Comparison of ENCODE assay signal across 2 cellular contexts in genomic region chr17:27460196-27460725, GRCh38.
TF ChIP-seq lines count a peak whose summit lies in the region.

No MANE protein-coding gene starts in this region.

TF ChIP-seq in IMR-90, 13 proteins besides CTCF, POLR2A, EP300 and RAD21:
- TF ChIP-seq MXI1 (IDR thresholded peaks at IDR 0.05; ENCODE audit: borderline replicate concordance, low read depth, low read length): no peak

TF ChIP-seq in HepG2, 621 proteins besides CTCF, POLR2A, EP300 and RAD21 (continues in another document):
- no peak for TF ChIP-seq PTBP1 (IDR thresholded peaks at IDR 0.05; ENCODE audit: low read depth, low read length, poor library complexity, severe bottlenecking)
- TF ChIP-seq SSRP1 (CRISPR knock-in tag; IDR thresholded peaks at IDR 0.05): no peak
- TF ChIP-seq E2F5 (CRISPR knock-in tag; conservative IDR thresholded peaks at IDR 0.05): no peak
- TF ChIP-seq ZNF607 (CRISPR knock-in tag; IDR thresholded peaks at IDR 0.05; ENCODE audit: borderline replicate concordance): 0 out of 2 replicates have a peak, but pooled peaks have one; percentile 10
- 0 out of 2 replicates have a peak, but pooled peaks have one; percentile 63 for TF ChIP-seq ZNF552 (CRISPR knock-in tag; IDR thresholded peaks at IDR 0.05; ENCODE audit: borderline replicate concordance)
- TF ChIP-seq NFYC (CRISPR knock-in tag; IDR thresholded peaks at IDR 0.05): no peak
- TF ChIP-seq ZNF430 (CRISPR knock-in tag; IDR thresholded peaks at IDR 0.05): no peak
- no peak for TF ChIP-seq ZNF629 (CRISPR knock-in tag; conservative IDR thresholded peaks at IDR 0.05)
- no peak for TF ChIP-seq THYN1 (CRISPR knock-in tag; IDR thresholded peaks at IDR 0.05; ENCODE audit: borderline replicate concordance, low read depth)
- TF ChIP-seq FOSL2 (CRISPR knock-in tag; IDR thresholded peaks at IDR 0.05): no peak
- TF ChIP-seq, protein P1, sequence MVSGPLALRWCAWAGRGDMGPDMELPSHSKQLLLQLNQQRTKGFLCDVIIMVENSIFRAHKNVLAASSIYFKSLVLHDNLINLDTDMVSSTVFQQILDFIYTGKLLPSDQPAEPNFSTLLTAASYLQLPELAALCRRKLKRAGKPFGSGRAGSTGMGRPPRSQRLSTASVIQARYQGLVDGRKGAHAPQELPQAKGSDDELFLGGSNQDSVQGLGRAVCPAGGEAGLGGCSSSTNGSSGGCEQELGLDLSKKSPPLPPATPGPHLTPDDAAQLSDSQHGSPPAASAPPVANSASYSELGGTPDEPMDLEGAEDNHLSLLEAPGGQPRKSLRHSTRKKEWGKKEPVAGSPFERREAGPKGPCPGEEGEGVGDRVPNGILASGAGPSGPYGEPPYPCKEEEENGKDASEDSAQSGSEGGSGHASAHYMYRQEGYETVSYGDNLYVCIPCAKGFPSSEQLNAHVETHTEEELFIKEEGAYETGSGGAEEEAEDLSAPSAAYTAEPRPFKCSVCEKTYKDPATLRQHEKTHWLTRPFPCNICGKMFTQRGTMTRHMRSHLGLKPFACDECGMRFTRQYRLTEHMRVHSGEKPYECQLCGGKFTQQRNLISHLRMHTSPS (CRISPR knock-in tag; IDR thresholded peaks at IDR 0.05; ENCODE audit: low read depth): peak; percentile 68
- no peak for TF ChIP-seq ZNF550 (CRISPR knock-in tag; IDR thresholded peaks at IDR 0.05; ENCODE audit: borderline replicate concordance)
- 0 out of 2 replicates have a peak, but pooled peaks have one; percentile 29 for TF ChIP-seq MTA1 (CRISPR knock-in tag; IDR thresholded peaks at IDR 0.05; ENCODE audit: borderline replicate concordance)
- TF ChIP-seq NR2F6 (IDR thresholded peaks at IDR 0.05): peak; percentile 53; the same call in 1 of the 2 replicates
- peak; percentile 66; the same call in 1 of the 2 replicates for TF ChIP-seq NR2F6 (CRISPR knock-in tag; IDR thresholded peaks at IDR 0.05)
- no peak for TF ChIP-seq POLR2G (IDR thresholded peaks at IDR 0.05; ENCODE audit: low read depth, low read length)
- peak; percentile 18; the same call in 1 of the 2 replicates for TF ChIP-seq ZNF12 (CRISPR knock-in tag; IDR thresholded peaks at IDR 0.05)
- peak; percentile 73 for TF ChIP-seq ZNF687 (CRISPR knock-in tag; IDR thresholded peaks at IDR 0.05)
- no peak for TF ChIP-seq ZBTB8A (CRISPR knock-in tag; IDR thresholded peaks at IDR 0.05; ENCODE audit: borderline replicate concordance, low read depth)
- no peak for TF ChIP-seq CEBPB (IDR thresholded peaks at IDR 0.05; ENCODE audit: borderline replicate concordance, low read depth, low read length)
- no peak for TF ChIP-seq MATR3 (CRISPR knock-in tag; IDR thresholded peaks at IDR 0.05)
- TF ChIP-seq ZNF253 (CRISPR knock-in tag; IDR thresholded peaks at IDR 0.05; ENCODE audit: borderline replicate concordance): no peak
- TF ChIP-seq CBFB (CRISPR knock-in tag; IDR thresholded peaks at IDR 0.05): no peak
- peak; percentile 32; the same call in 1 of the 2 replicates for TF ChIP-seq GFI1 (CRISPR knock-in tag; IDR thresholded peaks at IDR 0.05; ENCODE audit: borderline replicate concordance)
- TF ChIP-seq KDM6A (CRISPR knock-in tag; IDR thresholded peaks at IDR 0.05; ENCODE audit: low read depth): 0 out of 2 replicates have a peak, but pooled peaks have one; percentile 26
- TF ChIP-seq, protein P2, sequence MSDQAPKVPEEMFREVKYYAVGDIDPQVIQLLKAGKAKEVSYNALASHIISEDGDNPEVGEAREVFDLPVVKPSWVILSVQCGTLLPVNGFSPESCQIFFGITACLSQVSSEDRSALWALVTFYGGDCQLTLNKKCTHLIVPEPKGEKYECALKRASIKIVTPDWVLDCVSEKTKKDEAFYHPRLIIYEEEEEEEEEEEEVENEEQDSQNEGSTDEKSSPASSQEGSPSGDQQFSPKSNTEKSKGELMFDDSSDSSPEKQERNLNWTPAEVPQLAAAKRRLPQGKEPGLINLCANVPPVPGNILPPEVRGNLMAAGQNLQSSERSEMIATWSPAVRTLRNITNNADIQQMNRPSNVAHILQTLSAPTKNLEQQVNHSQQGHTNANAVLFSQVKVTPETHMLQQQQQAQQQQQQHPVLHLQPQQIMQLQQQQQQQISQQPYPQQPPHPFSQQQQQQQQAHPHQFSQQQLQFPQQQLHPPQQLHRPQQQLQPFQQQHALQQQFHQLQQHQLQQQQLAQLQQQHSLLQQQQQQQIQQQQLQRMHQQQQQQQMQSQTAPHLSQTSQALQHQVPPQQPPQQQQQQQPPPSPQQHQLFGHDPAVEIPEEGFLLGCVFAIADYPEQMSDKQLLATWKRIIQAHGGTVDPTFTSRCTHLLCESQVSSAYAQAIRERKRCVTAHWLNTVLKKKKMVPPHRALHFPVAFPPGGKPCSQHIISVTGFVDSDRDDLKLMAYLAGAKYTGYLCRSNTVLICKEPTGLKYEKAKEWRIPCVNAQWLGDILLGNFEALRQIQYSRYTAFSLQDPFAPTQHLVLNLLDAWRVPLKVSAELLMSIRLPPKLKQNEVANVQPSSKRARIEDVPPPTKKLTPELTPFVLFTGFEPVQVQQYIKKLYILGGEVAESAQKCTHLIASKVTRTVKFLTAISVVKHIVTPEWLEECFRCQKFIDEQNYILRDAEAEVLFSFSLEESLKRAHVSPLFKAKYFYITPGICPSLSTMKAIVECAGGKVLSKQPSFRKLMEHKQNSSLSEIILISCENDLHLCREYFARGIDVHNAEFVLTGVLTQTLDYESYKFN (CRISPR knock-in tag; conservative IDR thresholded peaks at IDR 0.05): peak; percentile 57
- 0 out of 2 replicates have a peak, but pooled peaks have one; percentile 21 for TF ChIP-seq THAP11 (CRISPR knock-in tag; IDR thresholded peaks at IDR 0.05)
- peak; percentile 54 for TF ChIP-seq MAX (IDR thresholded peaks at IDR 0.05)
- TF ChIP-seq RXRA (CRISPR knock-in tag; IDR thresholded peaks at IDR 0.05): peak; percentile 45; the same call in 1 of the 2 replicates
- no peak for TF ChIP-seq BRF2 (CRISPR knock-in tag; IDR thresholded peaks at IDR 0.05)
- TF ChIP-seq, protein P3, sequence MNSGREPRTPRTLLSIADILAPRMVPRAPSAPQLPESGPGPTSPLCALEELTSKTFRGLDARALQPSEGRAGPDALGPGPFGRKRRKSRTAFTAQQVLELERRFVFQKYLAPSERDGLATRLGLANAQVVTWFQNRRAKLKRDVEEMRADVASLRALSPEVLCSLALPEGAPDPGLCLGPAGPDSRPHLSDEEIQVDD (CRISPR knock-in tag; IDR thresholded peaks at IDR 0.05; ENCODE audit: borderline replicate concordance): no peak
- peak; percentile 55; the same call in 1 of the 2 replicates for TF ChIP-seq HOXA3 (CRISPR knock-in tag; IDR thresholded peaks at IDR 0.05)
- TF ChIP-seq, protein P4, sequence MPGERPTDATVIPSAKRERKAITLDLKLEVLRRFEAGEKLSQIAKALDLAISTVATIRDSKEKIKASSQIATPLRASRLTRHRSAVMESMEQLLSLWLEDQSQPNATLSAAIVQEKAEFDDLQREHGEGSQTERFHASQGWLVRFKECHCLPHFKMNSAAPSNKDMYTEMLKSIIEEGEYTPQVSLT (CRISPR knock-in tag; IDR thresholded peaks at IDR 0.05; ENCODE audit: borderline replicate concordance, low read depth): no peak
- TF ChIP-seq ZNF569 (CRISPR knock-in tag; IDR thresholded peaks at IDR 0.05; ENCODE audit: borderline replicate concordance): no peak
- no peak for TF ChIP-seq ZNF343 (CRISPR knock-in tag; IDR thresholded peaks at IDR 0.05)
- 0 out of 2 replicates have a peak, but pooled peaks have one; percentile 28 for TF ChIP-seq SMAD1 (CRISPR knock-in tag; IDR thresholded peaks at IDR 0.05; ENCODE audit: borderline replicate concordance, low read depth)
- TF ChIP-seq SAP130 (CRISPR knock-in tag; IDR thresholded peaks at IDR 0.05; ENCODE audit: low read depth): peak; percentile 27; the same call in 1 of the 2 replicates
- peak; percentile 22; the same call in 1 of the 2 replicates for TF ChIP-seq POGZ (CRISPR knock-in tag; IDR thresholded peaks at IDR 0.05)
- no peak for TF ChIP-seq ZKSCAN1 (IDR thresholded peaks at IDR 0.05; ENCODE audit: low read length)
- peak; percentile 63 for TF ChIP-seq GATAD2A (CRISPR knock-in tag; IDR thresholded peaks at IDR 0.05)
- no peak for TF ChIP-seq ZNF235 (CRISPR knock-in tag; IDR thresholded peaks at IDR 0.05; ENCODE audit: borderline replicate concordance)
- TF ChIP-seq, protein P5, sequence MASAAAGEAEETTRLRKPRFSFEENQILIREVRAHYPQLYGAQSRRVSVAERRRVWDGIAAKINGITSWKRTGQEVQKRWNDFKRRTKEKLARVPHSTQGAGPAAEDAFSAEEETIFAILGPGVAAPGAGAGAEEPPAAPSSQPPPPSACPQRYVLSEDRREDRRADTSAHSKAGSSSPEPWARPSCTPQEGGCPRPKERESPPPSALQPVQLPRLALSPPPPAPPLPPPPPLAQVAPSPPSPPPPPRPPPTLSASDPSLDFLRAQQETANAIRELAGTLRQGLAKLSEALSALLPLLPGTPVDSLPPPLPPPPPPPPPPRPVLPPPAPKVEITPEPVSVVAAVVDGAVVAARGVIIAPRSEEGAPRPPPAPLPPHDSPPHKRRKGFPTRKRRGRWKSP (CRISPR knock-in tag; IDR thresholded peaks at IDR 0.05): no peak
- TF ChIP-seq ZNF768 (CRISPR knock-in tag; IDR thresholded peaks at IDR 0.05): peak; percentile 94
- no peak for TF ChIP-seq CBX2 (IDR thresholded peaks at IDR 0.05; ENCODE audit: low read depth, low read length)
- no peak for TF ChIP-seq CBX2 (CRISPR knock-in tag; IDR thresholded peaks at IDR 0.05; ENCODE audit: low read depth)
- TF ChIP-seq DPF2 (CRISPR knock-in tag; IDR thresholded peaks at IDR 0.05; ENCODE audit: borderline replicate concordance, low read depth): 0 out of 2 replicates have a peak, but pooled peaks have one; percentile 11
- peak; percentile 20; the same call in 1 of the 2 replicates for TF ChIP-seq TFAP4 (IDR thresholded peaks at IDR 0.05; ENCODE audit: borderline replicate concordance, low read depth)
- no peak for TF ChIP-seq ZNF136 (CRISPR knock-in tag; IDR thresholded peaks at IDR 0.05; ENCODE audit: low read depth)
- TF ChIP-seq ZNF331 (CRISPR knock-in tag; IDR thresholded peaks at IDR 0.05): 0 out of 2 replicates have a peak, but pooled peaks have one; percentile 24
- TF ChIP-seq, protein P6, sequence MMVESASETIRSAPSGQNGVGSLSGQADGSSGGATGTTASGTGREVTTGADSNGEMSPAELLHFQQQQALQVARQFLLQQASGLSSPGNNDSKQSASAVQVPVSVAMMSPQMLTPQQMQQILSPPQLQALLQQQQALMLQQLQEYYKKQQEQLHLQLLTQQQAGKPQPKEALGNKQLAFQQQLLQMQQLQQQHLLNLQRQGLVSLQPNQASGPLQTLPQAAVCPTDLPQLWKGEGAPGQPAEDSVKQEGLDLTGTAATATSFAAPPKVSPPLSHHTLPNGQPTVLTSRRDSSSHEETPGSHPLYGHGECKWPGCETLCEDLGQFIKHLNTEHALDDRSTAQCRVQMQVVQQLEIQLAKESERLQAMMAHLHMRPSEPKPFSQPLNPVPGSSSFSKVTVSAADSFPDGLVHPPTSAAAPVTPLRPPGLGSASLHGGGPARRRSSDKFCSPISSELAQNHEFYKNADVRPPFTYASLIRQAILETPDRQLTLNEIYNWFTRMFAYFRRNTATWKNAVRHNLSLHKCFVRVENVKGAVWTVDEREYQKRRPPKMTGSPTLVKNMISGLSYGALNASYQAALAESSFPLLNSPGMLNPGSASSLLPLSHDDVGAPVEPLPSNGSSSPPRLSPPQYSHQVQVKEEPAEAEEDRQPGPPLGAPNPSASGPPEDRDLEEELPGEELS (CRISPR knock-in tag; IDR thresholded peaks at IDR 0.05): 0 out of 2 replicates have a peak, but pooled peaks have one; percentile 14
